ENCODE assay signal across 8 cellular contexts in genomic region chr20:55255016-55255415, GRCh38.
"Had no signal": no experiment of that assay in that cellular context is flagged by ENCODE, and none has a peak within 500 bp of the region (broad histone marks: within the 10 kb centered on the region; RNA-seq: fewer than 3 reads in every experiment).

No MANE protein-coding gene starts in this region.

- H3K27ac ChIP-seq: HL-60 had no signal

- FAIRE-seq: H1, H54, K562 had no signal

- H3K4me3 ChIP-seq: GM23338, K562 had no signal

- DNase-seq: H9, HCEC 1CT, IMR-90 had no signal

- ATAC-seq: GM23338, K562 had no signal
